In the genomic region with DNA sequence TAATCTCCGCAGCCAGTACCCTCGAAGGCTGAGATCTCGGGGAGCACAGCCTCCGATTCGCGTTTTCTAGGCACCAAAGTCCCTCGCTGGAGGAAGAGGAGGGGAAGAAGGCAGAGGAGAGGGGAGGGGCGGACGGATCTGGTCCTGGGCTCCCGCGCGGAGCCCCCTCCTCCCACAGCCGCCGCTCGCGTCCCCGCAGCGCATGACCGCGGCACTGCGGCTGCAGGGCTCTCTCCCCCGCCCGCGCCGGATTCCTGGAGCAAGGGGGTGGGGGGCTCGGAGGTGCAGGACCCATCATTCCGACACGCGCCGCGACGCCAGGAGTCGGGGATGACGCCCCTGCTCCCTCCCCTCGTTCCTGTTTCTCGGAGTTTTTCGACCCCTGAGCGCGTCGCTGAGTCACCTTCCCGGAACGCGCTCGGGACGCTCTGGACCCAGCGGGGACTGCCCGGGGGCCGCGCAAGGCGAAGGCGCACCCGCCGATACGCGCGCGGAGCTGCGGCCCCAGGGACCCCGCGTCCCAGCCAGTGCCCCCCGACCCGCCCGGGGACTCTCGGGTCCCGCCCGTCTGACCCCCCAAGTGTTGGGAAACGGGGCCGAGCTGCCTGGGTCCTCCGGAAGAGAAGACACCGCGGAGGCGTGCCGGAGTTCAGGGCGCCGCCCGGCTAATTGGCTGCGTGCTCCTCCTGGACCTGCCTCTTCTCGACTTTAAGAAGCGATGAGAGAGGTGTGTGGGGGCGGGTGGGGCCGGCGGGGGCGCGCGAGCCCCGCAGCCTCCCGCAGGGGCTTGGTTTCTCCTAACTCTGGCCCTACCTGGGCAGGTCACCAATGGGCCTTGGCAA, we compare ENCODE assay signal across 8 cellular contexts. TPM values are rescaled to one million over a fixed set of nuclear protein-coding genes. Genes with fewer than 3 reads are reported as not detected.
DNase-seq lines count a peak whose midpoint lies in the region; ATAC-seq and TF ChIP-seq lines count a peak whose summit lies in the region.

No MANE protein-coding gene starts in this region.

- H3K79me2 ChIP-seq in mesendoderm (ENCODE audit: control insufficient read depth, insufficient read depth, low read length), result no peaks in the 10 kb centered on the region

- H3K9ac ChIP-seq in ES-I3 (ENCODE audit: low read depth, low read length) (peak overlapping the region; percentile 83), HUES64 (ENCODE audit: low read depth, low read length) (peak overlapping the region; percentile 15; the same call in 1 of the 2 replicates), mesendoderm (ENCODE audit: low read length) (peak overlapping the region; percentile 63)

- ATAC-seq in HG03342 (IDR thresholded peaks at IDR 0.05; ENCODE audit: unreplicated experiment), result no peak

- H3K4ac ChIP-seq in mesendoderm (ENCODE audit: low read depth, low read length), result no peak overlapping the region

- intact Hi-C loops in dorsolateral prefrontal cortex (cut with DNase I), result no loop called here

- no peak overlapping the region for H2BK15ac ChIP-seq in mesendoderm (replicated peaks; ENCODE audit: low read depth)

- H3K4me3 ChIP-seq in HUES64 (ENCODE audit: low read length) (peak overlapping the region; percentile 61), dorsolateral prefrontal cortex (peak overlapping the region; percentile 40 to 74 (median 60)), mesendoderm (ENCODE audit: low read length) (peak overlapping the region; percentile 14)

- no peak overlapping the region for H2AK5ac ChIP-seq in mesendoderm (ENCODE audit: low read length)

- H3K27me3 ChIP-seq in HUES64 (ENCODE audit: insufficient read depth, low read length) (peaks cover 46% of the 10 kb centered on the region), dorsolateral prefrontal cortex (peaks cover 0 to 15% (median 0%) of the 10 kb centered on the region in 45 donors), mesendoderm (ENCODE audit: insufficient read depth, low read length, poor library complexity) (peaks cover 11% of the 10 kb centered on the region)

- H4K5ac ChIP-seq in mesendoderm (ENCODE audit: low read length), result no peak overlapping the region

- H3K18ac ChIP-seq in mesendoderm (ENCODE audit: low read length), result peak overlapping the region; percentile 54

- H3K56ac ChIP-seq in mesendoderm (ENCODE audit: low read length), result peak overlapping the region; percentile 83

- TF ChIP-seq CTCF in dorsolateral prefrontal cortex (IDR thresholded peaks at IDR 0.05 in 54 of 56, conservative IDR thresholded peaks at IDR 0.05 in 2 of 56; ENCODE audit: low read depth in 1 of 56, partially characterized antibody in 56 of 56), result no peak

- no peak overlapping the region for H2BK5ac ChIP-seq in mesendoderm (ENCODE audit: low read length)

- DNase-seq in activated CD4-positive, CD25-positive, alpha-beta regulatory T cell treated with anti-CD3 and anti-CD28 coated beads, Interleukin-2, amount 50 U/mL, for 16 hours (ENCODE audit: low read depth, low spot score), result peak; percentile 12
- DNase-seq in dorsolateral prefrontal cortex (no peak), mesendoderm (peak; percentile 85), NCI-H1105 treated with DMSO at 0.1 percent for 48 hours (lab: John Stamatoyannopoulos, UW) (no peak)
- DNase-seq in stimulated activated CD8-positive, alpha-beta memory T cell treated with anti-CD3 and anti-CD28 coated beads, Interleukin-4, amount 100 ng/mL, for 24 hours (ENCODE audit: low read depth), result peak; percentile 55

- H3K4me1 ChIP-seq in ES-I3 (ENCODE audit: insufficient read depth, low read length) (no peaks in the 10 kb centered on the region), HUES64 (ENCODE audit: insufficient read depth, low read length) (peaks cover 8% of the 10 kb centered on the region; the same call in 1 of the 2 replicates), mesendoderm (ENCODE audit: control insufficient read depth, low read depth, low read length) (no peaks in the 10 kb centered on the region)

- H3K79me1 ChIP-seq in mesendoderm (ENCODE audit: low read length), result no peaks in the 10 kb centered on the region

- H2BK120ac ChIP-seq in mesendoderm (ENCODE audit: low read depth, low read length), result no peak overlapping the region

- H3K36me3 ChIP-seq in ES-I3 (ENCODE audit: insufficient read depth, low read length), result no peaks in the 10 kb centered on the region
- H3K36me3 ChIP-seq in HUES64 (ENCODE audit: insufficient read depth, low read length), result no peaks in the 10 kb centered on the region
- H3K36me3 ChIP-seq in mesendoderm (ENCODE audit: control insufficient read depth, insufficient read depth, low read length), result no peaks in the 10 kb centered on the region

- under 1% methylated on average over 87 of the region's 87 CpGs for WGBS in HUES64
- no CpG with 5 or more reads among the region's 87 CpGs for WGBS in mesendoderm (ENCODE audit: extremely low coverage, insufficient coverage, low lambda C conversion rate)

- peak overlapping the region; percentile 89 for H3K4me2 ChIP-seq in mesendoderm (ENCODE audit: low read length)

- no peak overlapping the region for H3K27ac ChIP-seq in HUES64 (ENCODE audit: low read depth, low read length)
- H3K27ac ChIP-seq in dorsolateral prefrontal cortex, result peak overlapping the region in 41 of 59 donors; percentile 3 to 84 (median 62)
- H3K27ac ChIP-seq in mesendoderm (ENCODE audit: low read depth, low read length), result peak overlapping the region; percentile 58

- no peaks in the 10 kb centered on the region for H3K9me3 ChIP-seq in ES-I3 (ENCODE audit: control insufficient read depth, insufficient read depth, low read length)
- no peaks in the 10 kb centered on the region for H3K9me3 ChIP-seq in HUES64 (ENCODE audit: insufficient read depth, low read depth, low read length)

- H4K8ac ChIP-seq in mesendoderm (ENCODE audit: low read depth, low read length), result no peak overlapping the region

- H3K23ac ChIP-seq in mesendoderm (ENCODE audit: low read length), result no peak overlapping the region

RNA-seq across cellular contexts. Expression of a gene that starts 1.4 kb away (rescaled TPM):
- 1.8 TPM for polyA plus RNA-seq in HUES64 (2013, experiment 1 of 2)
- polyA plus RNA-seq in HUES64 (2013, experiment 2 of 2), result 2.6 TPM
- 10 to 100 TPM in 1 of 120 experiments, 1 to 10 TPM in 117, under 1 TPM in 2; 0.76 to 10.2 (median 2.9) TPM for total RNA-seq in dorsolateral prefrontal cortex
- 0.44 TPM for polyA plus RNA-seq in mesendoderm (2013, experiment 1 of 2)
- 0.35 TPM for polyA plus RNA-seq in mesendoderm (2013, experiment 2 of 2)

RNA-seq across cellular contexts. Expression of a gene that starts 29.3 kb away (rescaled TPM):
- polyA plus RNA-seq in HUES64 (2013, experiment 1 of 2), result 33.4 TPM
- 40.6 TPM for polyA plus RNA-seq in HUES64 (2013, experiment 2 of 2)
- total RNA-seq in dorsolateral prefrontal cortex, result 100 to 1,000 TPM in 21 of 120 experiments, 10 to 100 TPM in 99; 61.6 to 131 (median 85.2) TPM
- 23.1 TPM for polyA plus RNA-seq in mesendoderm (2013, experiment 1 of 2)
- 22.2 TPM for polyA plus RNA-seq in mesendoderm (2013, experiment 2 of 2)

Comparison
In these comparisons a context has a peak if more than half of its experiments do, and no peak if none do; other contexts are left out.
1. H3K9ac ChIP-seq: peak in every context shown above with its lines; median percentile 83 in ES-I3; 63 in mesendoderm; 15 in HUES64.
2. DNase-seq: peak in activated CD4-positive, CD25-positive, alpha-beta regulatory T cell treated with anti-CD3 and anti-CD28 coated beads, Interleukin-2, amount 50 U/mL, for 16 hours (single experiment), mesendoderm (single experiment) and stimulated activated CD8-positive, alpha-beta memory T cell treated with anti-CD3 and anti-CD28 coated beads, Interleukin-4, amount 100 ng/mL, for 24 hours (single experiment); none in dorsolateral prefrontal cortex (0 of 10) and NCI-H1105 treated with DMSO at 0.1 percent for 48 hours (single experiment).
3. Peak in every context shown above with its lines, with median percentiles within 50 percentile points of each other: H3K4me3 ChIP-seq.